Comparison of ENCODE assay signal across 4 cellular contexts in the genomic region with DNA sequence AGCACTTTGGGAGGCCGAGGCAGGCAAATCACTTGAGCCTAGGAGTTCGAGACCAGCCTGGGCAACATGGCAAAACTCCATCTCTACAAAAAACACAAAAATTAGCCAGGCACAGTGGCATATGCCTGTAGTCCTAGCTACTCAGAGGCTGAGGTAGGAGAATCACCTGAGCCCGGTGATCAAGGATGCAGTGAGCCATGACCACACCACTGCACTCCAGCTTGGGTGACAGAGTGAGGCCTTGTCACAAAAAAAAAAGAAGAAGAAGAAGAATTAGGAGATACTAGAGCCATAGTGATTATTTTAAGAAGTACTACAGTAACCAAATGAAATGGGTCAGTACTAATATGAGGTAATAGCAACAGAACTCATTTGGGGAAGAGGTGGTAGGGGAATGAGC. TPM values are rescaled to one million over a fixed set of nuclear protein-coding genes. Genes with fewer than 3 reads are reported as not detected.
DNase-seq lines count a peak whose midpoint lies in the region; ATAC-seq lines count a peak whose summit lies in the region.
"Not testable (repeated sequence)": the region's sequence is repeated elsewhere in the genome, so short reads cannot be mapped to it uniquely, and the experiment has no call there.

No MANE protein-coding gene starts in this region.

- peaks cover 5 to 25% (median 16%) of the 10 kb centered on the region in 3 donors for H3K4me1 Mint-ChIP-seq in naive B cell

- H3K27me3 Mint-ChIP-seq in naive B cell, result not testable (repeated sequence)

- H3K9me3 Mint-ChIP-seq in naive B cell, result not testable (repeated sequence)

- not testable (repeated sequence) for H4K20me1 ChIP-seq in Karpas-422 (ENCODE audit: insufficient read depth, low read depth, low read length)

- peaks cover 28% of the 10 kb centered on the region for H3K4me1 ChIP-seq in Karpas-422 (ENCODE audit: low read length)
- peaks cover 4 to 63% (median 28%) of the 10 kb centered on the region in 5 donors for H3K4me1 ChIP-seq in subcutaneous abdominal adipose tissue (ENCODE audit: control insufficient read depth in 5 of 5, insufficient read depth in 5 of 5, low read length in 5 of 5)

- H3K27ac ChIP-seq in Karpas-422 (ENCODE audit: low read length) (peak overlapping the region; percentile 4), subcutaneous abdominal adipose tissue (ENCODE audit: low read depth, low read length) (peak overlapping the region; percentile 6)

- not testable (repeated sequence) for H3K27me3 ChIP-seq in Karpas-422 (ENCODE audit: low read length); subcutaneous abdominal adipose tissue (ENCODE audit: control insufficient read depth in 5 of 5, insufficient read depth in 4 of 5, low read length in 5 of 5)

- not testable (repeated sequence) for H3K9me3 ChIP-seq in Karpas-422 (ENCODE audit: low read length); subcutaneous abdominal adipose tissue (ENCODE audit: control insufficient read depth in 5 of 5, low read length in 5 of 5)

- not testable (repeated sequence) for H3K4me3 ChIP-seq in Karpas-422 (ENCODE audit: low read length); subcutaneous abdominal adipose tissue (ENCODE audit: low read depth in 1 of 5, low read length in 5 of 5)

- H3K79me2 ChIP-seq in Karpas-422 (ENCODE audit: low read length), result peaks cover 91% of the 10 kb centered on the region

- not testable (repeated sequence) for H3K4me3 Mint-ChIP-seq in naive B cell

- H3K36me3 ChIP-seq in Karpas-422 (ENCODE audit: insufficient read depth, low read length), result not testable (repeated sequence)
- H3K36me3 ChIP-seq in subcutaneous abdominal adipose tissue (ENCODE audit: control insufficient read depth in 5 of 5, insufficient read depth in 5 of 5, low read length in 5 of 5), result peaks cover 4 to 13% (median 11%) of the 10 kb centered on the region in 5 donors

- not testable (repeated sequence) for H3K9ac ChIP-seq in Karpas-422 (ENCODE audit: low read length); subcutaneous abdominal adipose tissue (ENCODE audit: low read length in 5 of 5)

- H2AFZ ChIP-seq in Karpas-422 (ENCODE audit: low read length), result not testable (repeated sequence)

- ATAC-seq in naive B cell (ENCODE audit: low read depth in 2 of 2), result peak in 1 of 2 donors; percentile 16

- H3K27ac Mint-ChIP-seq in naive B cell, result peak overlapping the region in 4 of 6 donors; percentile 48 to 84 (median 68)

- H3K36me3 Mint-ChIP-seq in naive B cell, result peaks cover 10 to 20% of the 10 kb centered on the region in 2 donors

- not testable (repeated sequence) for H3K9me2 ChIP-seq in Karpas-422 (replicated peaks; ENCODE audit: insufficient read depth, low read length)

- H3K4me2 ChIP-seq in Karpas-422 (ENCODE audit: low read depth, low read length, poor library complexity, severe bottlenecking), result peak overlapping the region; percentile 20

- DNase-seq in Karpas-422 (peak; percentile 79), kidney tubule cell (ENCODE audit: low spot score) (peak; percentile 26)
- DNase-seq in naive B cell, result not testable (repeated sequence)

RNA-seq across cellular contexts. Expression of a gene that starts 56.2 kb away (rescaled TPM):
- 56.3 and 64.8 TPM in 2 replicates for total RNA-seq in Karpas-422 (2014; rRNA removed; shearing (Covaris generic); ENCODE audit: low replicate concordance)
- 1 to 10 TPM in 1 of 6 donors, under 1 TPM in 5; 0.09 to 1.0 (median 0.31) TPM for polyA plus RNA-seq in naive B cell (ENCODE audit: low read depth in 6 of 6)
